ENCODE assay signal across 8 cellular contexts in genomic region chr15:52078876-52079700, GRCh38.
DNase-seq lines count a peak whose midpoint lies in the region; ATAC-seq lines count a peak whose summit lies in the region.

No MANE protein-coding gene starts in this region.

- ATAC-seq in GM21786 (IDR thresholded peaks at IDR 0.05; ENCODE audit: unreplicated experiment): no peak

- DNase-seq in NCI-H2107 (lab: John Stamatoyannopoulos, UW): peak; percentile 16
- no peak for DNase-seq in NCI-H2107 treated with DMSO at 0.1 percent for 48 hours (lab: John Stamatoyannopoulos, UW; ENCODE audit: unreplicated experiment)
- DNase-seq in NCI-H1694 (lab: John Stamatoyannopoulos, UW): peak; percentile 34
- peak; percentile 85 to 87 for DNase-seq in activated CD4-positive, alpha-beta T cell treated with anti-CD3 and anti-CD28 coated beads for 24 hours (ENCODE audit: low read depth in 2 of 2)
- peak; percentile 62 for DNase-seq in cerebellar cortex (ENCODE audit: low spot score)
- peak; percentile 86 for DNase-seq in left kidney (ENCODE audit: low read depth, low spot score)
- peak; percentile 74 to 83 for DNase-seq in stimulated activated CD4-positive, alpha-beta T cell treated with anti-CD3 and anti-CD28 coated beads, Interleukin-4, amount 100 ng/mL, for 4 hours
